1 cellular context compared by ENCODE assay signal in the genomic region with DNA sequence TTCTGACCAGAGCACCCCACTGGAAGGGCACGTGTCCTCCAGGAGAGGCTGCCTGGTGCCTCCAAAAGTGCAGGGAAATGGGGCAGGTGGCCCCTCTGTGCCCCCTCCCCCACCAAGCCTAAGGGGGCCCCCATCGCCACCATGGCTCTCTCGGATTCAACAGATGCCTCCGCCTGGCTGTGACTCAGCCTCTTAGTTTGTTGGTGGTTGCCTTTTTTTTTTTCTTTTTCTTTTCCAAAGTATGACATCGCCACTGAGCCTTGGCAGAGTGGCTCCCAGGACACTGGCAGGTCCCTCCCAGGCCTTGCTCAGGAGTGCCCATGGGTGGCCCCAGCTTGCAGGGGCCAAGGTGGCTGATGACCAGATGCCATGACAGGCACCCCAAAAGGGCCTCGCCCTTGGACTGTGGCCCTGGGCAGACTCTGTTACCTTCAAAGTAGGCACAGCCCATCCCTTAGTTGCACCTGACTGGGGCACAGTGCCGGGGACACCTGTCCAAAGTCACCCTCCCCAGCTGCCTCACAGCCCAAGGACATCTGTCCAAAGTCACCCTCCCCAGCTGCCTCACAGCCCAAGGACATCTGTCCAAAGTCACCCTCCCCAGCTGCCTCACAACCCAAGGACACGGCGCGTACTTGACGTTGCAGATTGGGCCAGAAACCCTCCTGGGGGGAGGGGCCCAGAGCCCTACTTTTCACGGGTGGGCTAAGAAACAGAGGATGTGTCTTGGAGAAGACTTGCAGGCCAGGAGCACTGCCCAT.
TF ChIP-seq lines count a peak whose summit lies in the region.

No MANE protein-coding gene starts in this region.

TF ChIP-seq in H1, 55 proteins besides CTCF, POLR2A, EP300 and RAD21:
- TF ChIP-seq RXRA (IDR thresholded peaks at IDR 0.05; ENCODE audit: insufficient read depth, low read depth, low read length): no peak
